Comparison of ENCODE assay signal across 8 cellular contexts in genomic region chr11:96393753-96394348, GRCh38. TPM values are rescaled to one million over a fixed set of nuclear protein-coding genes. Genes with fewer than 3 reads are reported as not detected.
DNase-seq lines count a peak whose midpoint lies in the region; ATAC-seq and TF ChIP-seq lines count a peak whose summit lies in the region.

No MANE protein-coding gene starts in this region.

- no peak for ATAC-seq in HG03135 (IDR thresholded peaks at IDR 0.05; ENCODE audit: unreplicated experiment)

- H3K9me3 ChIP-seq in tibial nerve: no peaks in the 10 kb centered on the region

- no peak overlapping the region for H3K4me3 ChIP-seq in WI38 (ENCODE audit: low read depth, low read length)
- no peak overlapping the region for H3K4me3 ChIP-seq in tibial nerve

- no peak overlapping the region for H3K4me3 Mint-ChIP-seq in activated CD4-positive, alpha-beta memory T cell treated with anti-CD3 and anti-CD28 coated beads, Interleukin-2, amount 10 ng/mL, durations not matched to agents 7 days and 5 days

- POLR2A ChIA-PET in activated CD4-positive, alpha-beta memory T cell treated with anti-CD3 and anti-CD28 coated beads, Interleukin-2, amount 10 ng/mL, durations not matched to agents 7 days and 5 days (lab: Charles Lee): interaction anchor here (0.7 to 2.6 kb wide), 3 partner anchors 51 to 604 kb away, joined by 3 to 17 read pairs (median 3); partner anchors contain the start of genes CEP57, FAM76B and MAML2

- H3K27ac ChIP-seq in tibial nerve: no peak overlapping the region

- no peaks in the 10 kb centered on the region for H3K27me3 Mint-ChIP-seq in activated CD4-positive, alpha-beta memory T cell treated with anti-CD3 and anti-CD28 coated beads, Interleukin-2, amount 10 ng/mL, durations not matched to agents 7 days and 5 days

- DNase-seq in NOMO-1 treated with DMSO at 0.1 percent for 48 hours (lab: John Stamatoyannopoulos, UW; ENCODE audit: unreplicated experiment) (peak; percentile 13), NOMO-1 treated with dmso at 0.1 percent for 144 hours (lab: John Stamatoyannopoulos, UW; ENCODE audit: unreplicated experiment) (no peak), LoVo (ENCODE audit: low spot score) (peak; percentile 49), iPS-NIHi11 (ENCODE audit: low spot score) (peak; percentile 16), tibial nerve (ENCODE audit: low spot score in 2 of 2) (no peak)
- no peak for DNase-seq in activated CD4-positive, alpha-beta memory T cell treated with anti-CD3 and anti-CD28 coated beads, Interleukin-2, amount 10 ng/mL, durations not matched to agents 7 days and 5 days

- no peak for TF ChIP-seq POLR2A in tibial nerve (IDR thresholded peaks at IDR 0.05)

- H3K27me3 ChIP-seq in tibial nerve: no peaks in the 10 kb centered on the region

- peaks cover 27% of the 10 kb centered on the region for H3K4me1 Mint-ChIP-seq in activated CD4-positive, alpha-beta memory T cell treated with anti-CD3 and anti-CD28 coated beads, Interleukin-2, amount 10 ng/mL, durations not matched to agents 7 days and 5 days

- WGBS in tibial nerve, 2 donors: 7 to 12% methylated on average over 1 of the region's 1 CpG

- no peaks in the 10 kb centered on the region for H3K36me3 ChIP-seq in tibial nerve

- peaks cover 0 to 34% (median 5%) of the 10 kb centered on the region in 4 donors for H3K4me1 ChIP-seq in tibial nerve

- TF ChIP-seq EP300 in tibial nerve (IDR thresholded peaks at IDR 0.05): no peak

- peaks cover 19% of the 10 kb centered on the region for H3K36me3 Mint-ChIP-seq in activated CD4-positive, alpha-beta memory T cell treated with anti-CD3 and anti-CD28 coated beads, Interleukin-2, amount 10 ng/mL, durations not matched to agents 7 days and 5 days (ENCODE audit: low read depth)

- no peak overlapping the region for H3K27ac Mint-ChIP-seq in activated CD4-positive, alpha-beta memory T cell treated with anti-CD3 and anti-CD28 coated beads, Interleukin-2, amount 10 ng/mL, durations not matched to agents 7 days and 5 days

- CTCF ChIA-PET in activated CD4-positive, alpha-beta memory T cell treated with anti-CD3 and anti-CD28 coated beads, Interleukin-2, amount 10 ng/mL, durations not matched to agents 7 days and 5 days (lab: Charles Lee): interaction anchor here (0.6 to 3.3 kb wide), 26 partner anchors 9 to 1239 kb away, joined by 3 to 44 read pairs (median 4); partner anchors contain the start of genes CEP57, FAM76B, MAML2 and MTMR2

- H3K9me3 Mint-ChIP-seq in activated CD4-positive, alpha-beta memory T cell treated with anti-CD3 and anti-CD28 coated beads, Interleukin-2, amount 10 ng/mL, durations not matched to agents 7 days and 5 days: no peaks in the 10 kb centered on the region

- TF ChIP-seq CTCF in WI38 (IDR thresholded peaks at IDR 0.05; ENCODE audit: low read depth, low read length) (peak; percentile 35; the same call in 1 of the 2 replicates), tibial nerve (IDR thresholded peaks at IDR 0.05) (peak; percentile 56 to 68 (median 66))

RNA-seq across cellular contexts. Expression of gene JRKL, which starts 4.0 kb away (rescaled TPM):
- total RNA-seq in tibial nerve: 10 to 100 TPM in 1 of 4 donors, 1 to 10 TPM in 3; 5.9 to 10.5 (median 8.2) TPM
- total RNA-seq in activated CD4-positive, alpha-beta memory T cell treated with anti-CD3 and anti-CD28 coated beads, Interleukin-2, amount 10 ng/mL, durations not matched to agents 7 days and 5 days: 10 to 100 TPM; 11.9 to 12.0 TPM

RNA-seq across cellular contexts. Expression of gene CCDC82, which starts 4.1 kb away (rescaled TPM):
- 10 to 100 TPM; 41.9 to 73.4 (median 49.5) TPM for total RNA-seq in tibial nerve
- total RNA-seq in activated CD4-positive, alpha-beta memory T cell treated with anti-CD3 and anti-CD28 coated beads, Interleukin-2, amount 10 ng/mL, durations not matched to agents 7 days and 5 days: 10 to 100 TPM; 31.5 to 32.9 TPM

RNA-seq across cellular contexts. Expression of gene MAML2, which starts 50.9 kb away (rescaled TPM):
- 10 to 100 TPM; 20.5 to 38.4 (median 27.9) TPM for total RNA-seq in tibial nerve
- 10 to 100 TPM; 19.2 to 19.3 TPM for total RNA-seq in activated CD4-positive, alpha-beta memory T cell treated with anti-CD3 and anti-CD28 coated beads, Interleukin-2, amount 10 ng/mL, durations not matched to agents 7 days and 5 days

Comparison
In these comparisons a context has a peak if more than half of its experiments do, and no peak if none do; other contexts are left out.
1. DNase-seq: peak in NOMO-1 treated with DMSO at 0.1 percent for 48 hours (single experiment), LoVo (single experiment) and iPS-NIHi11 (single experiment); none in NOMO-1 treated with dmso at 0.1 percent for 144 hours (single experiment), tibial nerve (0 of 2) and activated CD4-positive, alpha-beta memory T cell treated with anti-CD3 and anti-CD28 coated beads, Interleukin-2, amount 10 ng/mL, durations not matched to agents 7 days and 5 days (single experiment).